ENCODE assay signal across 8 cellular contexts in genomic region chr2:166375736-166376487, GRCh38. TPM values are rescaled to one million over a fixed set of nuclear protein-coding genes. Genes with fewer than 3 reads are reported as not detected.
DNase-seq lines count a peak whose midpoint lies in the region; ATAC-seq and TF ChIP-seq lines count a peak whose summit lies in the region.

TSS of gene SCN9A (minus strand) at chr2:166375944. CDS start at chr2:166311756, 64,188 bp downstream.

- peak within 1 kb of the TSS; percentile 2 to 68 for H3K4me3 ChIP-seq in aorta (ENCODE audit: low read length in 2 of 2)

- 0% methylated on average over 34 to 45 of the region's 45 CpGs for WGBS in aorta, 2 donors

- no peaks in the 10 kb centered on the region for H3K36me3 ChIP-seq in aorta (ENCODE audit: control insufficient read depth in 1 of 2, insufficient read depth in 2 of 2, low read length in 1 of 2)

- H3K4me3 Mint-ChIP-seq in activated T-helper 1 cell treated with anti-CD3 and anti-CD28 coated beads, Interleukin-12 subunit alpha, Interleukin-12 subunit beta, Interleukin-2, Interleukin-4 antibody, amounts not matched to agents 30 ng/mL and 10 ng/mL and 1 ng/mL, durations not matched to agents 14 hours and 24 hours and 36 hours: peak within 1 kb of the TSS; percentile 83
- peak within 1 kb of the TSS; percentile 88 for H3K4me3 Mint-ChIP-seq in nephron progenitor cell

- H3K27ac ChIP-seq in aorta (ENCODE audit: low read depth in 1 of 2, low read length in 2 of 2): no peak within 1 kb of the TSS

- ATAC-seq in HG03025 (IDR thresholded peaks at IDR 0.05; ENCODE audit: low FRiP score, unreplicated experiment): peak; percentile 67
- peak; percentile 92 for ATAC-seq in aorta (ENCODE audit: low FRiP score)

- no peaks in the 10 kb centered on the region for H3K9me3 ChIP-seq in aorta (ENCODE audit: control insufficient read depth, low read length)

- H3K9me3 Mint-ChIP-seq in activated T-helper 1 cell treated with anti-CD3 and anti-CD28 coated beads, Interleukin-12 subunit alpha, Interleukin-12 subunit beta, Interleukin-2, Interleukin-4 antibody, amounts not matched to agents 30 ng/mL and 10 ng/mL and 1 ng/mL, durations not matched to agents 14 hours and 24 hours and 36 hours: no peaks in the 10 kb centered on the region
- no peaks in the 10 kb centered on the region for H3K9me3 Mint-ChIP-seq in nephron progenitor cell

- H3K27ac Mint-ChIP-seq in activated T-helper 1 cell treated with anti-CD3 and anti-CD28 coated beads, Interleukin-12 subunit alpha, Interleukin-12 subunit beta, Interleukin-2, Interleukin-4 antibody, amounts not matched to agents 30 ng/mL and 10 ng/mL and 1 ng/mL, durations not matched to agents 14 hours and 24 hours and 36 hours: no peak within 1 kb of the TSS
- H3K27ac Mint-ChIP-seq in nephron progenitor cell: no peak within 1 kb of the TSS

- H3K4me1 ChIP-seq in aorta (ENCODE audit: control insufficient read depth in 1 of 2, insufficient read depth in 2 of 2, low read length in 2 of 2): no peaks in the 10 kb centered on the region

- H3K36me3 Mint-ChIP-seq in activated T-helper 1 cell treated with anti-CD3 and anti-CD28 coated beads, Interleukin-12 subunit alpha, Interleukin-12 subunit beta, Interleukin-2, Interleukin-4 antibody, amounts not matched to agents 30 ng/mL and 10 ng/mL and 1 ng/mL, durations not matched to agents 14 hours and 24 hours and 36 hours (ENCODE audit: low read depth): no peaks in the 10 kb centered on the region
- H3K36me3 Mint-ChIP-seq in nephron progenitor cell (ENCODE audit: low read depth): no peaks in the 10 kb centered on the region

- peaks cover 43% of the 10 kb centered on the region for H3K27me3 Mint-ChIP-seq in activated T-helper 1 cell treated with anti-CD3 and anti-CD28 coated beads, Interleukin-12 subunit alpha, Interleukin-12 subunit beta, Interleukin-2, Interleukin-4 antibody, amounts not matched to agents 30 ng/mL and 10 ng/mL and 1 ng/mL, durations not matched to agents 14 hours and 24 hours and 36 hours (ENCODE audit: insufficient read depth)
- peaks cover 48% of the 10 kb centered on the region for H3K27me3 Mint-ChIP-seq in nephron progenitor cell (ENCODE audit: low read depth, poor library complexity)

- no peak for TF ChIP-seq CTCF in nephron progenitor cell (IDR thresholded peaks at IDR 0.05)

- intact Hi-C loops in activated T-helper 1 cell treated with anti-CD3 and anti-CD28 coated beads, Interleukin-12 subunit alpha, Interleukin-12 subunit beta, Interleukin-2, Interleukin-4 antibody, amounts not matched to agents 30 ng/mL and 10 ng/mL and 1 ng/mL, durations not matched to agents 14 hours and 24 hours and 36 hours (cut with micrococcal nuclease): loop anchor here (10.0 kb wide), 1 partner anchor 421 kb away; the partner anchor contains the start of gene TTC21B
- intact Hi-C loops in aorta (cut with DNase I): no loop called here

- H3K27me3 ChIP-seq in aorta (ENCODE audit: control insufficient read depth in 1 of 2, insufficient read depth in 2 of 2, low read length in 1 of 2): no peaks in the 10 kb centered on the region

- H3K4me1 Mint-ChIP-seq in activated T-helper 1 cell treated with anti-CD3 and anti-CD28 coated beads, Interleukin-12 subunit alpha, Interleukin-12 subunit beta, Interleukin-2, Interleukin-4 antibody, amounts not matched to agents 30 ng/mL and 10 ng/mL and 1 ng/mL, durations not matched to agents 14 hours and 24 hours and 36 hours (ENCODE audit: low read depth): peaks cover 24% of the 10 kb centered on the region
- peaks cover 21% of the 10 kb centered on the region for H3K4me1 Mint-ChIP-seq in nephron progenitor cell

- peak; percentile 6 for DNase-seq in activated gamma-delta T cell treated with Interleukin-2 at 50 U/mL for 16 hours
- DNase-seq in activated gamma-delta T cell (lab: John Stamatoyannopoulos, UW): no peak
- peak; percentile 90 for DNase-seq in NCI-H345 (lab: John Stamatoyannopoulos, UW)
- DNase-seq in activated T-helper 1 cell treated with anti-CD3 and anti-CD28 coated beads, Interleukin-12 subunit alpha, Interleukin-12 subunit beta, Interleukin-2, Interleukin-4 antibody, amounts not matched to agents 30 ng/mL and 10 ng/mL and 1 ng/mL, durations not matched to agents 14 hours and 24 hours and 36 hours (ENCODE audit: low spot score): peak; percentile 29
- no peak for DNase-seq in glomerular endothelial cell (ENCODE audit: extremely low read depth, low read depth, low spot score)
- peak; percentile 88 for DNase-seq in nephron progenitor cell
- peak; percentile 79 to 91 for DNase-seq in aorta

RNA-seq across cellular contexts. Expression of gene SCN9A, which starts in this region (rescaled TPM):
- 0.07 and 0.13 TPM in 2 replicates for total RNA-seq in activated T-helper 1 cell treated with anti-CD3 and anti-CD28 coated beads, Interleukin-12 subunit alpha, Interleukin-12 subunit beta, Interleukin-2, Interleukin-4 antibody, amounts not matched to agents 30 ng/mL and 10 ng/mL and 1 ng/mL, durations not matched to agents 14 hours and 24 hours and 36 hours
- total RNA-seq in glomerular endothelial cell: 9.3 and 10.0 TPM in 2 replicates
- 10 to 100 TPM in 1 of 2 donors, 1 to 10 TPM in 1; 2.9 to 15.2 TPM for total RNA-seq in aorta
- polyA plus RNA-seq in aorta: under 1 TPM; 0.13 to 0.51 TPM

Comparison
In these comparisons a context has a peak if more than half of its experiments do, and no peak if none do; other contexts are left out.
1. DNase-seq: peak in activated gamma-delta T cell treated with Interleukin-2 at 50 U/mL for 16 hours (single experiment), NCI-H345 (single experiment), nephron progenitor cell (single experiment) and aorta (2 of 2); none in activated gamma-delta T cell (single experiment) and glomerular endothelial cell (single experiment).
2. Peak in DNase-seq in activated T-helper 1 cell treated with anti-CD3 and anti-CD28 coated beads, Interleukin-12 subunit alpha, Interleukin-12 subunit beta, Interleukin-2, Interleukin-4 antibody, amounts not matched to agents 30 ng/mL and 10 ng/mL and 1 ng/mL, durations not matched to agents 14 hours and 24 hours and 36 hours; RNA of the gene not detected or under 1 TPM.